ENCODE assay signal across 9 cellular contexts in genomic region chr1:229139320-229139719, GRCh38.
DNase-seq lines count a peak whose midpoint lies in the region; ATAC-seq and TF ChIP-seq lines count a peak whose summit lies in the region.
"Had no signal": no experiment of that assay in that cellular context is flagged by ENCODE, and none has a peak within 500 bp of the region (broad histone marks: within the 10 kb centered on the region; RNA-seq: fewer than 3 reads in every experiment).

No MANE protein-coding gene starts in this region.

- H3K4me2 ChIP-seq in DND-41 (ENCODE audit: insufficient read depth, low read length) = no peak overlapping the region

- peaks cover 11% of the 10 kb centered on the region for H3K9me3 ChIP-seq in DND-41 (ENCODE audit: insufficient read depth, low read length, severe bottlenecking)

- H3K4me3 ChIP-seq in DND-41 (ENCODE audit: low read depth in 1 of 2, low read length in 2 of 2) = no peak overlapping the region

- H2AFZ ChIP-seq in DND-41 (ENCODE audit: low read depth, low read length) = no peak overlapping the region

- no peaks in the 10 kb centered on the region for H3K79me2 ChIP-seq in DND-41 (ENCODE audit: insufficient read depth, low read length)

- H3K4me1 Mint-ChIP-seq in effector memory CD8-positive, alpha-beta T cell (ENCODE audit: low read depth in 2 of 2) = peaks cover 11 to 13% of the 10 kb centered on the region in 2 donors

- H3K9ac ChIP-seq in DND-41 (ENCODE audit: low read depth, low read length) = no peak overlapping the region

- DNase-seq in DND-41 = no peak
- peak; percentile 21 for DNase-seq in GM20000 (ENCODE audit: low spot score)
- peak; percentile 37 for DNase-seq in MV-4-11 (lab: John Stamatoyannopoulos, UW)
- no peak for DNase-seq in effector memory CD8-positive, alpha-beta T cell
- DNase-seq in Right ventricle myocardium superior = no peak
- DNase-seq in HK-2 (ENCODE audit: unreplicated experiment) = no peak
- DNase-seq in islet precursor cell = no peak
- DNase-seq in NCI-H1105 treated with DMSO at 0.1 percent for 48 hours (lab: John Stamatoyannopoulos, UW) = no peak
- DNase-seq: NCI-H69 had no signal

- ATAC-seq in DND-41 (ENCODE audit: insufficient read depth, low read depth) (peak; percentile 33; the same call in 1 of the 3 replicates), Right ventricle myocardium superior (ENCODE audit: poor library complexity) (no peak)
- ATAC-seq in effector memory CD8-positive, alpha-beta T cell (replicated peaks) = peak; percentile 33

- peak overlapping the region; percentile 1 to 47 for H3K4me3 Mint-ChIP-seq in effector memory CD8-positive, alpha-beta T cell

- no peak overlapping the region for H3K27ac ChIP-seq in DND-41 (ENCODE audit: low read length)

- H3K27ac Mint-ChIP-seq in effector memory CD8-positive, alpha-beta T cell = peak overlapping the region in 1 of 2 donors; percentile 7

- H3K4me1 ChIP-seq in DND-41 (ENCODE audit: insufficient read depth, low read length) = no peaks in the 10 kb centered on the region

- no peak for TF ChIP-seq CTCF in DND-41 (IDR thresholded peaks at IDR 0.05; ENCODE audit: borderline replicate concordance, extremely low read depth, low read length, poor library complexity, severe bottlenecking)
- TF ChIP-seq CTCF in GM20000 (IDR thresholded peaks at IDR 0.05; ENCODE audit: extremely low read depth, missing control alignments) = no peak

- peaks cover 2% of the 10 kb centered on the region in 2 donors for H3K9me3 Mint-ChIP-seq in effector memory CD8-positive, alpha-beta T cell

- intact Hi-C loops in Right ventricle myocardium superior (cut with DNase I) = no loop called here

- no peaks in the 10 kb centered on the region for H4K20me1 ChIP-seq in DND-41 (ENCODE audit: insufficient read depth, low read length)

- H3K27me3 ChIP-seq in DND-41 (ENCODE audit: insufficient read depth, low read length, poor library complexity) = peaks cover 17% of the 10 kb centered on the region

- H3K36me3 ChIP-seq in DND-41 (ENCODE audit: insufficient read depth, low read length) = no peaks in the 10 kb centered on the region

- no peaks in the 10 kb centered on the region for H3K27me3 Mint-ChIP-seq in effector memory CD8-positive, alpha-beta T cell

- H3K36me3 Mint-ChIP-seq in effector memory CD8-positive, alpha-beta T cell (ENCODE audit: insufficient read depth) = no peaks in the 10 kb centered on the region

Comparison
In these comparisons a context has a peak if more than half of its experiments do, and no peak if none do; other contexts are left out.
1. DNase-seq: peak in GM20000 (single experiment) and MV-4-11 (single experiment); none in DND-41 (single experiment), effector memory CD8-positive, alpha-beta T cell (0 of 3), Right ventricle myocardium superior (single experiment), HK-2 (single experiment), islet precursor cell (single experiment) and NCI-H1105 treated with DMSO at 0.1 percent for 48 hours (single experiment).